9 cellular contexts compared by ENCODE assay signal in the genomic region with DNA sequence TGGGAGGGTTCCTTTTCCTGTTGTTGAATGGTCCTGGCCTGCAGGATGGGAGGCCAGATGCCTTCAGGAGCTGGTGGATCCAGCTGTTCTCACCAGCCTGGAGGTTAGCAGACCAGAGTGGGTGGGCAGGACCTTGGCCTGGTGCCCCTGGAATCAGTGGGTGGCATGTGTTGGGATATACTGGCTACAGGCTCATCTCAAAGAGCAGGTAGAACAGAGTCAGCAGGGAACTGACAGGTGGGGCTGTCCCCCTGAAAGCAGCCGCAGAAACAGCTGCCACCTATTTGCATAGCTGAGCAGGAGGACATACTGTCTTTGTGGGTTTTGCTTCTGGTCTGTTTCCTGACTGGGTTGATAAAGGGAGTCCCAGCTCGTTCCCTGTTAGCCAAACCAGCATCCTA.
A peak's percentile ranks its signal among the peaks of the same experiment; 100 is the strongest.
DNase-seq lines count a peak whose midpoint lies in the region; ATAC-seq and TF ChIP-seq lines count a peak whose summit lies in the region.
"Had no signal": no experiment of that assay in that cellular context is flagged by ENCODE, and none has a peak within 500 bp of the region (broad histone marks: within the 10 kb centered on the region; RNA-seq: fewer than 3 reads in every experiment).

No MANE protein-coding gene starts in this region.

- H3K4me1 ChIP-seq in BLaER1 (peaks cover 76% of the 10 kb centered on the region), Peyer's patch (peaks cover 0 to 37% (median 12%) of the 10 kb centered on the region in 4 donors), mammary epithelial cell (ENCODE audit: insufficient read depth, low read length) (peaks cover 11% of the 10 kb centered on the region)

- CTCF ChIA-PET in mammary epithelial cell (lab: Charles Lee; ENCODE audit: low non-redundant PET): no interaction called here

- DNase-seq in Peyer's patch (peak in 2 of 3 donors; percentile 80 to 85), head of caudate nucleus (no peak), mammary epithelial cell (no peak), NCI-H226 (no peak), cardiac septum (ENCODE audit: low spot score) (no peak)

- H3K27me3 ChIP-seq in BLaER1 (no peaks in the 10 kb centered on the region), Peyer's patch (no peaks in the 10 kb centered on the region), mammary epithelial cell (ENCODE audit: insufficient read depth, low read length) (no peaks in the 10 kb centered on the region)
- H3K27me3 ChIP-seq: SJSA1 had no signal

- no peak for TF ChIP-seq POLR2A in Peyer's patch (IDR thresholded peaks at IDR 0.05)

- H3K4me2 ChIP-seq in BLaER1: peak overlapping the region; percentile 90
- H3K4me2 ChIP-seq in mammary epithelial cell (ENCODE audit: insufficient read depth, low read depth, low read length): no peak overlapping the region

- H2AFZ ChIP-seq in mammary epithelial cell (ENCODE audit: low read depth, low read length): no peak overlapping the region

- 92% methylated on average over 2 of the region's 2 CpGs for WGBS in mammary epithelial cell (ENCODE audit: low coverage, missing lambda C conversion rate)

- in situ Hi-C loops in mammary epithelial cell (cut with MboI; ENCODE audit: low sequenced_read_pairs in 2 of 2): no loop called here

- intact Hi-C loops in head of caudate nucleus (cut with DNase I) (no loop called here), mammary epithelial cell (cut with micrococcal nuclease) (no loop called here), cardiac septum (cut with DNase I) (no loop called here)

- dilution Hi-C loops in mammary epithelial cell (cut with HindIII; ENCODE audit: low sequenced_read_pairs): loop anchor here (5.0 kb wide), 3 partner anchors 38 to 322 kb away; partner anchors contain the start of gene COPRS

- H3K36me3 ChIP-seq in BLaER1 (peaks cover 28% of the 10 kb centered on the region), Peyer's patch (peaks cover 0 to 21% (median 0%) of the 10 kb centered on the region in 3 donors), mammary epithelial cell (ENCODE audit: insufficient read depth, low read length) (no peaks in the 10 kb centered on the region)
- H3K36me3 ChIP-seq: SJSA1 had no signal

- peaks cover 68% of the 10 kb centered on the region for H4K20me1 ChIP-seq in BLaER1
- H4K20me1 ChIP-seq in mammary epithelial cell (ENCODE audit: insufficient read depth, low read length): no peaks in the 10 kb centered on the region

- peak in 1 of 6 experiments; percentile 9 for TF ChIP-seq CTCF in Peyer's patch (IDR thresholded peaks at IDR 0.05)
- TF ChIP-seq CTCF in mammary epithelial cell (conservative IDR thresholded peaks at IDR 0.05 in 1 of 2, IDR thresholded peaks at IDR 0.05 in 1 of 2; ENCODE audit: extremely low read depth in 1 of 2, insufficient read depth in 1 of 2, low read depth in 1 of 2, low read length in 2 of 2): no peak

- no TSS peak for BruUV-seq in mammary epithelial cell (replicated peaks; lab: Mats Ljungman, UMichigan)

- H3K79me2 ChIP-seq in mammary epithelial cell (ENCODE audit: insufficient read depth, low read length): no peaks in the 10 kb centered on the region

- H3K4me3 ChIP-seq in BLaER1 (no peak overlapping the region), Peyer's patch (peak overlapping the region in 1 of 4 donors; percentile 8), mammary epithelial cell (replicated peaks in 1 of 3; ENCODE audit: insufficient read depth in 1 of 3, low read depth in 2 of 3, low read length in 3 of 3) (no peak overlapping the region)
- H3K4me3 ChIP-seq: SJSA1 had no signal

- ATAC-seq in GM18873 (IDR thresholded peaks at IDR 0.05; ENCODE audit: low FRiP score, unreplicated experiment): peak; percentile 73
- peak; percentile 68 for ATAC-seq in HG02943 (IDR thresholded peaks at IDR 0.05; ENCODE audit: low read depth, unreplicated experiment)

- no peaks in the 10 kb centered on the region for H3K9me3 ChIP-seq in BLaER1
- H3K9me3 ChIP-seq in Peyer's patch: no peaks in the 10 kb centered on the region
- H3K9me3 ChIP-seq in mammary epithelial cell (replicated peaks; ENCODE audit: insufficient read depth, low read length): no peaks in the 10 kb centered on the region
- H3K9me3 ChIP-seq: SJSA1 had no signal

- H3K27ac ChIP-seq in BLaER1 (peak overlapping the region; percentile 62; the same call in 1 of the 2 replicates), Peyer's patch (peak overlapping the region in 3 of 4 donors; percentile 13 to 80 (median 45)), mammary epithelial cell (ENCODE audit: insufficient read depth, low read depth, low read length) (no peak overlapping the region)
- H3K27ac ChIP-seq: SJSA1 had no signal

- H3K9ac ChIP-seq in BLaER1 (no peak overlapping the region), mammary epithelial cell (ENCODE audit: insufficient read depth, low read length) (no peak overlapping the region)

Comparison
In these comparisons a context has a peak if more than half of its experiments do, and no peak if none do; other contexts are left out.
1. DNase-seq: peak in Peyer's patch (2 of 3); none in head of caudate nucleus (0 of 42), mammary epithelial cell (single experiment), NCI-H226 (single experiment) and cardiac septum (single experiment).